9 cellular contexts compared by ENCODE assay signal in genomic region chr13:114143806-114144605, GRCh38. TPM values are rescaled to one million over a fixed set of nuclear protein-coding genes. Genes with fewer than 3 reads are reported as not detected.
DNase-seq lines count a peak whose midpoint lies in the region; ATAC-seq, FAIRE-seq and TF ChIP-seq lines count a peak whose summit lies in the region.
"Had no signal": no experiment of that assay in that cellular context is flagged by ENCODE, and none has a peak within 500 bp of the region (broad histone marks: within the 10 kb centered on the region; RNA-seq: fewer than 3 reads in every experiment).

No MANE protein-coding gene starts in this region.

- no peak for TF ChIP-seq EP300 in gastroesophageal sphincter (IDR thresholded peaks at IDR 0.05)

- WGBS in gastroesophageal sphincter (ENCODE audit: low coverage in 1 of 2), 2 donors, result 76 to 94% methylated on average over 3 to 13 of the region's 24 CpGs

- H3K4me3 Mint-ChIP-seq in CD8-positive, alpha-beta memory T cell, result no peak overlapping the region
- no peak overlapping the region for H3K4me3 Mint-ChIP-seq in T-helper 2 cell treated with Interferon-gamma antibody and Interleukin-4, amounts not matched to agents 5 μg/mL and 100 μg/mL, for 36 hours
- no peak overlapping the region for H3K4me3 Mint-ChIP-seq in T-helper 17 cell

- peak overlapping the region; percentile 63 for H3K27ac ChIP-seq in CD8-positive, alpha-beta memory T cell (ENCODE audit: low read depth, low read length)
- peak overlapping the region in 3 of 4 donors; percentile 8 to 51 (median 46) for H3K27ac ChIP-seq in gastroesophageal sphincter

- TF ChIP-seq CTCF in gastroesophageal sphincter (IDR thresholded peaks at IDR 0.05), result no peak

- peaks cover 0 to 2% of the 10 kb centered on the region in 2 donors for H3K27me3 Mint-ChIP-seq in CD8-positive, alpha-beta memory T cell
- H3K27me3 Mint-ChIP-seq in T-helper 2 cell treated with Interferon-gamma antibody and Interleukin-4, amounts not matched to agents 5 μg/mL and 100 μg/mL, for 36 hours (ENCODE audit: low read depth), result peaks cover 14% of the 10 kb centered on the region
- no peaks in the 10 kb centered on the region for H3K27me3 Mint-ChIP-seq in T-helper 17 cell

- peak overlapping the region; percentile 39 for H3K4me3 ChIP-seq in CD8-positive, alpha-beta memory T cell (ENCODE audit: low read length)
- H3K4me3 ChIP-seq in H7 (ENCODE audit: insufficient read depth, low read depth, low read length) (no peak overlapping the region), gastroesophageal sphincter (no peak overlapping the region)

- TF ChIP-seq POLR2A in gastroesophageal sphincter (IDR thresholded peaks at IDR 0.05), result no peak

- peaks cover 90% of the 10 kb centered on the region for H3K4me1 ChIP-seq in CD8-positive, alpha-beta memory T cell (ENCODE audit: insufficient read depth, low read length)
- H3K4me1 ChIP-seq in gastroesophageal sphincter, result peaks cover 0 to 12% (median 11%) of the 10 kb centered on the region in 3 donors

- CTCF ChIA-PET in CD8-positive, alpha-beta memory T cell (lab: Charles Lee), result interaction anchor here (1.5 to 2.0 kb wide), 3 partner anchors 33 to 83 kb away, joined by 3 to 10 read pairs (median 8); no protein-coding TSS in a partner anchor

- ATAC-seq in gastroesophageal sphincter (no peak), HG03439 (IDR thresholded peaks at IDR 0.05; ENCODE audit: unreplicated experiment) (no peak), T-helper 17 cell (no peak)

- DNase-seq in CD8-positive, alpha-beta memory T cell, result peak in 3 of 5 donors; percentile 43 to 73 (median 62)
- peak; percentile 89 for DNase-seq in H7
- no peak for DNase-seq in T-helper 2 cell treated with Interferon-gamma antibody and Interleukin-4, amounts not matched to agents 5 μg/mL and 100 μg/mL, for 36 hours (ENCODE audit: low spot score)
- DNase-seq in urothelium cell line (ENCODE audit: low spot score), result peak; percentile 79
- no peak for DNase-seq in UCSD-AML1 (lab: John Stamatoyannopoulos, UW; ENCODE audit: unreplicated experiment)
- no peak for DNase-seq in T-helper 17 cell

- no peak for FAIRE-seq in urothelium cell line (lab: Jason Lieb, UNC)
- FAIRE-seq: colon had no signal

- H3K9me3 ChIP-seq in CD8-positive, alpha-beta memory T cell (ENCODE audit: low read length), result no peaks in the 10 kb centered on the region
- H3K9me3 ChIP-seq in gastroesophageal sphincter, result no peaks in the 10 kb centered on the region
- H3K9me3 ChIP-seq in T-helper 17 cell (ENCODE audit: control insufficient read depth, low read length, poor library complexity, severe bottlenecking), result no peaks in the 10 kb centered on the region

- peak overlapping the region in 4 of 8 donors; percentile 70 to 96 (median 93) for H3K27ac Mint-ChIP-seq in CD8-positive, alpha-beta memory T cell
- H3K27ac Mint-ChIP-seq in T-helper 2 cell treated with Interferon-gamma antibody and Interleukin-4, amounts not matched to agents 5 μg/mL and 100 μg/mL, for 36 hours, result peak overlapping the region; percentile 46
- H3K27ac Mint-ChIP-seq in T-helper 17 cell, result no peak overlapping the region

- no peaks in the 10 kb centered on the region for H3K9me3 Mint-ChIP-seq in CD8-positive, alpha-beta memory T cell
- H3K9me3 Mint-ChIP-seq in T-helper 2 cell treated with Interferon-gamma antibody and Interleukin-4, amounts not matched to agents 5 μg/mL and 100 μg/mL, for 36 hours, result no peaks in the 10 kb centered on the region

- no peaks in the 10 kb centered on the region for H3K36me3 Mint-ChIP-seq in CD8-positive, alpha-beta memory T cell
- peaks cover 10% of the 10 kb centered on the region for H3K36me3 Mint-ChIP-seq in T-helper 2 cell treated with Interferon-gamma antibody and Interleukin-4, amounts not matched to agents 5 μg/mL and 100 μg/mL, for 36 hours (ENCODE audit: low read depth)
- peaks cover 4% of the 10 kb centered on the region for H3K36me3 Mint-ChIP-seq in T-helper 17 cell (ENCODE audit: low read depth)

- H3K27me3 ChIP-seq in CD8-positive, alpha-beta memory T cell (ENCODE audit: insufficient read depth, low read length, poor library complexity, severe bottlenecking), result no peaks in the 10 kb centered on the region
- H3K27me3 ChIP-seq in H7 (ENCODE audit: control insufficient read depth, insufficient read depth, low read length) (no peaks in the 10 kb centered on the region), gastroesophageal sphincter (no peaks in the 10 kb centered on the region)

- POLR2A ChIA-PET in CD8-positive, alpha-beta memory T cell (lab: Charles Lee), result interaction anchor here (0.9 to 2.0 kb wide), 4 partner anchors 13 to 34 kb away, joined by 3 to 18 read pairs (median 4); no protein-coding TSS in a partner anchor

- H3K36me3 ChIP-seq in CD8-positive, alpha-beta memory T cell (ENCODE audit: insufficient read depth, low read length), result no peaks in the 10 kb centered on the region
- no peaks in the 10 kb centered on the region for H3K36me3 ChIP-seq in H7 (replicated peaks; ENCODE audit: control insufficient read depth, insufficient read depth, low read length)
- H3K36me3 ChIP-seq in gastroesophageal sphincter, result no peaks in the 10 kb centered on the region

- peaks cover 14 to 41% (median 39%) of the 10 kb centered on the region in 3 donors for H3K4me1 Mint-ChIP-seq in CD8-positive, alpha-beta memory T cell
- H3K4me1 Mint-ChIP-seq in T-helper 2 cell treated with Interferon-gamma antibody and Interleukin-4, amounts not matched to agents 5 μg/mL and 100 μg/mL, for 36 hours (ENCODE audit: low read depth), result peaks cover 42% of the 10 kb centered on the region
- H3K4me1 Mint-ChIP-seq in T-helper 17 cell, result peaks cover 39% of the 10 kb centered on the region

RNA-seq across cellular contexts. Expression of gene RASA3, which starts 11.6 kb away (rescaled TPM):
- total RNA-seq in CD8-positive, alpha-beta memory T cell, result 10 to 100 TPM; 26.4 to 27.1 TPM
- 123 TPM for polyA plus RNA-seq in CD8-positive, alpha-beta memory T cell
- total RNA-seq in H7 (2014; rRNA removed; shearing (Covaris generic)), result 15.3 and 16.5 TPM in 2 replicates
- total RNA-seq in gastroesophageal sphincter (10 to 100 TPM; 25.0 to 43.1 (median 30.2) TPM), T-helper 17 cell (100 to 1,000 TPM; 204 to 215 TPM)

RNA-seq across cellular contexts. Expression of gene CFAP97D2, which starts 35.1 kb away (rescaled TPM):
- total RNA-seq in CD8-positive, alpha-beta memory T cell, result not detected
- 0.31 TPM for polyA plus RNA-seq in CD8-positive, alpha-beta memory T cell
- not detected in 2 replicates for total RNA-seq in H7 (2014; rRNA removed; shearing (Covaris generic))
- total RNA-seq in gastroesophageal sphincter, result not detected
- total RNA-seq in T-helper 17 cell, result not detected

Comparison
In these comparisons a context has a peak if more than half of its experiments do, and no peak if none do; other contexts are left out.
1. DNase-seq: peak in CD8-positive, alpha-beta memory T cell (3 of 5), H7 (single experiment) and urothelium cell line (single experiment); none in T-helper 2 cell treated with Interferon-gamma antibody and Interleukin-4, amounts not matched to agents 5 μg/mL and 100 μg/mL, for 36 hours (single experiment), UCSD-AML1 (single experiment) and T-helper 17 cell (0 of 3).
2. RNA of gene RASA3, which starts 11.6 kb away (total RNA-seq): 204 to 215 TPM in T-helper 17 cell; 25.0 to 43.1 TPM in gastroesophageal sphincter, 26.4 to 27.1 TPM in CD8-positive, alpha-beta memory T cell and 15.3 to 16.5 TPM in H7; every median in the first group is over 4 times any median in the second.